8 cellular contexts compared by ENCODE assay signal in genomic region chr2:74548919-74549684, GRCh38. TPM values are rescaled to one million over a fixed set of nuclear protein-coding genes. Genes with fewer than 3 reads are reported as not detected.
DNase-seq lines count a peak whose midpoint lies in the region; ATAC-seq and TF ChIP-seq lines count a peak whose summit lies in the region.

No MANE protein-coding gene starts in this region.

- ATAC-seq in gastroesophageal sphincter (peak; percentile 84), omental fat pad (ENCODE audit: low FRiP score) (peak; percentile 79), HG03342 (IDR thresholded peaks at IDR 0.05; ENCODE audit: unreplicated experiment) (no peak), HG03159 (IDR thresholded peaks at IDR 0.05; ENCODE audit: unreplicated experiment) (no peak)

- intact Hi-C loops in activated CD4-positive, alpha-beta memory T cell treated with anti-CD3 and anti-CD28 coated beads for 36 hours (cut with micrococcal nuclease), result no loop called here

- TF ChIP-seq EP300 in gastroesophageal sphincter (IDR thresholded peaks at IDR 0.05), result no peak

- H3K4me1 ChIP-seq in ACC112 (ENCODE audit: control insufficient read depth, insufficient read depth, low read length, unreplicated experiment), result peaks cover 44% of the 10 kb centered on the region
- H3K4me1 ChIP-seq in gastroesophageal sphincter, result peaks cover 0 to 42% (median 9%) of the 10 kb centered on the region in 3 donors

- peak overlapping the region; percentile 9; the same call in 1 of the 2 replicates for H3K27ac ChIP-seq in ACC112 (ENCODE audit: low read depth, low read length)
- H3K27ac ChIP-seq in gastroesophageal sphincter, result peak overlapping the region; percentile 10 to 85 (median 78)

- H3K4me3 ChIP-seq in ACC112 (ENCODE audit: low read depth, low read length), result peak overlapping the region; percentile 97
- peak overlapping the region; percentile 64 for H3K4me3 ChIP-seq in MG63
- H3K4me3 ChIP-seq in gastroesophageal sphincter, result peak overlapping the region; percentile 21 to 69

- H3K36me3 Mint-ChIP-seq in activated CD4-positive, alpha-beta memory T cell treated with anti-CD3 and anti-CD28 coated beads for 36 hours, result no peaks in the 10 kb centered on the region

- peak overlapping the region; percentile 36 for H2AFZ ChIP-seq in ACC112 (ENCODE audit: low read length, unreplicated experiment)

- no peaks in the 10 kb centered on the region for H3K9me3 ChIP-seq in MG63
- H3K9me3 ChIP-seq in gastroesophageal sphincter, result no peaks in the 10 kb centered on the region

- no peak for TF ChIP-seq CTCF in GM10266 (IDR thresholded peaks at IDR 0.05; ENCODE audit: control insufficient read depth, insufficient read depth, low read depth, missing control alignments)
- peak in 1 of 4 experiments; percentile 35 for TF ChIP-seq CTCF in gastroesophageal sphincter (IDR thresholded peaks at IDR 0.05)
- TF ChIP-seq CTCF in omental fat pad (IDR thresholded peaks at IDR 0.05), result no peak

- H3K4me3 Mint-ChIP-seq in activated CD4-positive, alpha-beta memory T cell treated with anti-CD3 and anti-CD28 coated beads for 36 hours, result peak overlapping the region; percentile 55

- peaks cover 11% of the 10 kb centered on the region for H3K4me1 Mint-ChIP-seq in activated CD4-positive, alpha-beta memory T cell treated with anti-CD3 and anti-CD28 coated beads for 36 hours (ENCODE audit: low read depth)

- TF ChIP-seq POLR2A in gastroesophageal sphincter (IDR thresholded peaks at IDR 0.05), result peak; percentile 41 to 46

- no peaks in the 10 kb centered on the region for H3K27me3 ChIP-seq in ACC112 (ENCODE audit: insufficient read depth, low read length)
- no peaks in the 10 kb centered on the region for H3K27me3 ChIP-seq in MG63
- no peaks in the 10 kb centered on the region for H3K27me3 ChIP-seq in gastroesophageal sphincter

- peaks cover 21% of the 10 kb centered on the region for H3K27me3 Mint-ChIP-seq in activated CD4-positive, alpha-beta memory T cell treated with anti-CD3 and anti-CD28 coated beads for 36 hours

- H3K79me2 ChIP-seq in ACC112 (ENCODE audit: control insufficient read depth, insufficient read depth, low read length, unreplicated experiment), result peaks cover 64% of the 10 kb centered on the region

- WGBS in gastroesophageal sphincter (ENCODE audit: low coverage in 1 of 2), 2 donors, result 3% methylated on average over 5 of the region's 72 CpGs; no CpG with 5 or more reads in 1 of the 2 donors

- CTCF ChIA-PET in activated CD4-positive, alpha-beta memory T cell treated with anti-CD3 and anti-CD28 coated beads for 36 hours (lab: Charles Lee), result no interaction called here

- no peak overlapping the region for H3K27ac Mint-ChIP-seq in activated CD4-positive, alpha-beta memory T cell treated with anti-CD3 and anti-CD28 coated beads for 36 hours

- no peaks in the 10 kb centered on the region for H3K9me3 Mint-ChIP-seq in activated CD4-positive, alpha-beta memory T cell treated with anti-CD3 and anti-CD28 coated beads for 36 hours

- DNase-seq in GM10266 (ENCODE audit: extremely low spot score) (peak; percentile 87), MG63 (peak; percentile 83), omental fat pad (ENCODE audit: low spot score) (no peak)
- DNase-seq in activated CD4-positive, alpha-beta memory T cell treated with anti-CD3 and anti-CD28 coated beads for 36 hours, result peak; percentile 52

- POLR2A ChIA-PET in activated CD4-positive, alpha-beta memory T cell treated with anti-CD3 and anti-CD28 coated beads for 36 hours (lab: Charles Lee), result no interaction called here

- H3K36me3 ChIP-seq in ACC112 (ENCODE audit: insufficient read depth, low read length), result peaks cover 15% of the 10 kb centered on the region
- H3K36me3 ChIP-seq in MG63, result peaks cover 13% of the 10 kb centered on the region
- no peaks in the 10 kb centered on the region for H3K36me3 ChIP-seq in gastroesophageal sphincter

RNA-seq across cellular contexts. Expression of gene LOXL3, which starts 4.6 kb away (rescaled TPM):
- total RNA-seq in MG63 (2014; rRNA removed; shearing (Covaris generic); ENCODE audit: low replicate concordance), result 17.8 and 22.9 TPM in 2 replicates
- total RNA-seq in activated CD4-positive, alpha-beta memory T cell treated with anti-CD3 and anti-CD28 coated beads for 36 hours, result 1 to 10 TPM in 1 of 2 experiments, under 1 TPM in 1; 0.90 to 1.1 TPM
- total RNA-seq in gastroesophageal sphincter, result 10 to 100 TPM in 1 of 4 donors, 1 to 10 TPM in 3; 7.2 to 13.2 (median 8.6) TPM
- 10 to 100 TPM in 2 of 4 donors, 1 to 10 TPM in 2; 7.5 to 12.4 (median 9.1) TPM for total RNA-seq in omental fat pad

RNA-seq across cellular contexts. Expression of gene DOK1, which starts 5.4 kb away (rescaled TPM):
- 10.9 and 21.9 TPM in 2 replicates for total RNA-seq in MG63 (2014; rRNA removed; shearing (Covaris generic); ENCODE audit: low replicate concordance)
- 10 to 100 TPM; 23.1 to 24.5 TPM for total RNA-seq in activated CD4-positive, alpha-beta memory T cell treated with anti-CD3 and anti-CD28 coated beads for 36 hours
- 10 to 100 TPM; 16.3 to 28.8 (median 19.5) TPM for total RNA-seq in gastroesophageal sphincter
- total RNA-seq in omental fat pad, result 10 to 100 TPM; 16.0 to 39.4 (median 30.5) TPM

RNA-seq across cellular contexts. Expression of gene HTRA2, which starts 19.4 kb away (rescaled TPM):
- total RNA-seq in MG63 (2014; rRNA removed; shearing (Covaris generic); ENCODE audit: low replicate concordance), result 49.9 and 53.9 TPM in 2 replicates
- total RNA-seq in activated CD4-positive, alpha-beta memory T cell treated with anti-CD3 and anti-CD28 coated beads for 36 hours, result 10 to 100 TPM; 70.6 to 72.3 TPM
- total RNA-seq in gastroesophageal sphincter, result 10 to 100 TPM; 25.0 to 37.6 (median 29.1) TPM
- 10 to 100 TPM; 30.7 to 45.6 (median 36.8) TPM for total RNA-seq in omental fat pad

RNA-seq across cellular contexts. Expression of gene AUP1, which starts 19.6 kb away (rescaled TPM):
- 70.0 and 143 TPM in 2 replicates for total RNA-seq in MG63 (2014; rRNA removed; shearing (Covaris generic); ENCODE audit: low replicate concordance)
- 10 to 100 TPM; 92.1 to 98.0 TPM for total RNA-seq in activated CD4-positive, alpha-beta memory T cell treated with anti-CD3 and anti-CD28 coated beads for 36 hours
- total RNA-seq in gastroesophageal sphincter, result 10 to 100 TPM; 62.7 to 92.1 (median 86.2) TPM
- total RNA-seq in omental fat pad, result 100 to 1,000 TPM; 120 to 157 (median 146) TPM

RNA-seq across cellular contexts. Expression of gene DQX1, which starts 23.1 kb away (rescaled TPM):
- total RNA-seq in MG63 (2014; rRNA removed; shearing (Covaris generic); ENCODE audit: low replicate concordance), result not detected in 2 replicates
- total RNA-seq in activated CD4-positive, alpha-beta memory T cell treated with anti-CD3 and anti-CD28 coated beads for 36 hours, result under 1 TPM; 0.33 to 0.56 TPM
- not detected for total RNA-seq in gastroesophageal sphincter
- not detected for total RNA-seq in omental fat pad

Comparison
In these comparisons a context has a peak if more than half of its experiments do, and no peak if none do; other contexts are left out.
1. H3K4me3 ChIP-seq: peak in every context shown above with its lines; median percentile 97 in ACC112; 64 in MG63; 45 in gastroesophageal sphincter.
2. ATAC-seq: peak in gastroesophageal sphincter (single experiment) and omental fat pad (single experiment); none in HG03342 (single experiment) and HG03159 (single experiment).